Comparison of ENCODE assay signal across 9 cellular contexts in genomic region chr16:28623172-28623711, GRCh38. TPM values are rescaled to one million over a fixed set of nuclear protein-coding genes. Genes with fewer than 3 reads are reported as not detected.
A peak's percentile ranks its signal among the peaks of the same experiment; 100 is the strongest.
DNase-seq lines count a peak whose midpoint lies in the region; ATAC-seq and TF ChIP-seq lines count a peak whose summit lies in the region.
"Had no signal": no experiment of that assay in that cellular context is flagged by ENCODE, and none has a peak within 500 bp of the region (broad histone marks: within the 10 kb centered on the region; RNA-seq: fewer than 3 reads in every experiment).

No MANE protein-coding gene starts in this region.

- DNase-seq in GM23338 (ENCODE audit: low spot score) (peak; percentile 36), NOMO-1 treated with dmso at 0.1 percent for 144 hours (lab: John Stamatoyannopoulos, UW; ENCODE audit: unreplicated experiment) (peak; percentile 31), head of caudate nucleus (peak in 39 of 42 donors; percentile 18 to 77 (median 59)), OCI-M2 (lab: John Stamatoyannopoulos, UW; ENCODE audit: unreplicated experiment) (no peak)
- peak; percentile 41 to 54 (median 47) for DNase-seq in stimulated activated CD4-positive, alpha-beta T cell treated with anti-CD3 and anti-CD28 coated beads, Interleukin-12 subunit alpha, Interleukin-12 subunit beta, amount 100 ng/mL, for 48 hours (ENCODE audit: low read depth in 2 of 3, low spot score in 1 of 3)

- TF ChIP-seq CTCF in GM23338 (conservative IDR thresholded peaks at IDR 0.05; ENCODE audit: low read depth in 2 of 2) = no peak

- H3K27me3 ChIP-seq in GM23338 (ENCODE audit: insufficient read depth) = no peaks in the 10 kb centered on the region

- peaks cover 4% of the 10 kb centered on the region for H3K27me3 Mint-ChIP-seq in GM23338 (ENCODE audit: insufficient read depth, low read depth, poor library complexity)
- H3K27me3 Mint-ChIP-seq in activated T-helper 17 cell treated with anti-CD3 and anti-CD28 coated beads, Interleukin-2, amount 50 U/mL, for 72 hours = no peaks in the 10 kb centered on the region

- H3K27ac Mint-ChIP-seq in GM23338 = no peak overlapping the region
- H3K27ac Mint-ChIP-seq in activated T-helper 17 cell treated with anti-CD3 and anti-CD28 coated beads, Interleukin-2, amount 50 U/mL, for 72 hours = peak overlapping the region; percentile 71

- no peaks in the 10 kb centered on the region for H3K36me3 Mint-ChIP-seq in GM23338 (ENCODE audit: low read depth)
- H3K36me3 Mint-ChIP-seq in activated T-helper 17 cell treated with anti-CD3 and anti-CD28 coated beads, Interleukin-2, amount 50 U/mL, for 72 hours (ENCODE audit: low read depth) = peaks cover 28% of the 10 kb centered on the region

- ATAC-seq in GM23338 = peak; percentile 81
- peak; percentile 90 for ATAC-seq in activated T-helper 17 cell treated with anti-CD3 and anti-CD28 coated beads, Interleukin-2, amount 50 U/mL, for 72 hours (replicated peaks)
- no peak for ATAC-seq in HG03432 (IDR thresholded peaks at IDR 0.05; ENCODE audit: unreplicated experiment)
- no peak for ATAC-seq in GM21381 (IDR thresholded peaks at IDR 0.05; ENCODE audit: unreplicated experiment)

- H3K27ac ChIP-seq in GM23338 (ENCODE audit: low read depth) = no peak overlapping the region

- H3K4me1 Mint-ChIP-seq in GM23338 = peaks cover 13% of the 10 kb centered on the region; the same call in 2 of the 3 replicates
- peaks cover 5% of the 10 kb centered on the region for H3K4me1 Mint-ChIP-seq in activated T-helper 17 cell treated with anti-CD3 and anti-CD28 coated beads, Interleukin-2, amount 50 U/mL, for 72 hours

- H2AFZ ChIP-seq in GM23338 = 0 out of 2 replicates have a peak overlapping the region, but pooled peaks have one; percentile 56

- H3K4me1 ChIP-seq in GM23338 (ENCODE audit: insufficient read depth) = no peaks in the 10 kb centered on the region; the same call in 1 of the 2 replicates

- no peak overlapping the region for H3K4me3 ChIP-seq in GM23338

- no peak overlapping the region for H3K4me2 ChIP-seq in GM23338

- intact Hi-C loops in head of caudate nucleus (cut with DNase I) = no loop called here

- no peaks in the 10 kb centered on the region for H4K20me1 ChIP-seq in GM23338 (replicated peaks; ENCODE audit: insufficient read depth)

- no peaks in the 10 kb centered on the region for H3F3A ChIP-seq in GM23338 (replicated peaks; ENCODE audit: low read depth)

- no peaks in the 10 kb centered on the region for H3K79me2 ChIP-seq in GM23338 (replicated peaks; ENCODE audit: insufficient read depth)

- H3K9me2 ChIP-seq in GM23338 (ENCODE audit: insufficient read depth) = no peaks in the 10 kb centered on the region

- no peaks in the 10 kb centered on the region for H3K36me3 ChIP-seq in GM23338 (ENCODE audit: insufficient read depth)

- H3K9me3 Mint-ChIP-seq in GM23338 = no peaks in the 10 kb centered on the region; the same call in 2 of the 3 replicates
- H3K9me3 Mint-ChIP-seq in activated T-helper 17 cell treated with anti-CD3 and anti-CD28 coated beads, Interleukin-2, amount 50 U/mL, for 72 hours = no peaks in the 10 kb centered on the region

- H3K4me3 Mint-ChIP-seq in GM23338 = peak overlapping the region; percentile 60; the same call in 2 of the 3 replicates
- peak overlapping the region; percentile 80 for H3K4me3 Mint-ChIP-seq in activated T-helper 17 cell treated with anti-CD3 and anti-CD28 coated beads, Interleukin-2, amount 50 U/mL, for 72 hours

TF ChIP-seq in GM23338, 12 proteins besides CTCF, POLR2A, EP300 and RAD21 (continues in another document):
- no peak for TF ChIP-seq STAT1 (IDR thresholded peaks at IDR 0.05; ENCODE audit: unreplicated experiment)
- no peak for TF ChIP-seq EZH2 (IDR thresholded peaks at IDR 0.05; ENCODE audit: low read depth, unreplicated experiment)
- no peak for TF ChIP-seq ZNF114 (CRISPR knock-in tag; IDR thresholded peaks at IDR 0.05)
- TF ChIP-seq, protein P1, sequence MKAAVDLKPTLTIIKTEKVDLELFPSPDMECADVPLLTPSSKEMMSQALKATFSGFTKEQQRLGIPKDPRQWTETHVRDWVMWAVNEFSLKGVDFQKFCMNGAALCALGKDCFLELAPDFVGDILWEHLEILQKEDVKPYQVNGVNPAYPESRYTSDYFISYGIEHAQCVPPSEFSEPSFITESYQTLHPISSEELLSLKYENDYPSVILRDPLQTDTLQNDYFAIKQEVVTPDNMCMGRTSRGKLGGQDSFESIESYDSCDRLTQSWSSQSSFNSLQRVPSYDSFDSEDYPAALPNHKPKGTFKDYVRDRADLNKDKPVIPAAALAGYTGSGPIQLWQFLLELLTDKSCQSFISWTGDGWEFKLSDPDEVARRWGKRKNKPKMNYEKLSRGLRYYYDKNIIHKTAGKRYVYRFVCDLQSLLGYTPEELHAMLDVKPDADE (IDR thresholded peaks at IDR 0.05) = no peak
- TF ChIP-seq ZNF462 (CRISPR knock-in tag; IDR thresholded peaks at IDR 0.05) = no peak
- TF ChIP-seq JUNB (IDR thresholded peaks at IDR 0.05; ENCODE audit: unreplicated experiment) = no peak
- TF ChIP-seq POLR2AphosphoS5 (IDR thresholded peaks at IDR 0.05; ENCODE audit: low read depth) = no peak

RNA-seq across cellular contexts. Expression of gene SULT1A1, which starts 13.4 kb away (rescaled TPM):
- 1.7 and 3.5 TPM in 2 replicates for total RNA-seq in GM23338 (2014; rRNA removed; shearing (Covaris generic))
- polyA plus RNA-seq in GM23338 (2016; fragmentation: Nextera tagmentation; extraction: Ambion mirVana) = 2.2 and 2.4 TPM in 2 replicates
- total RNA-seq in activated T-helper 17 cell treated with anti-CD3 and anti-CD28 coated beads, Interleukin-2, amount 50 U/mL, for 72 hours = 1 to 10 TPM; 5.9 to 7.1 TPM

RNA-seq across cellular contexts. Expression of gene NPIPB8, which starts 14.6 kb away (rescaled TPM):
- total RNA-seq in GM23338 (2014; rRNA removed; shearing (Covaris generic)) = 0.14 TPM in 1 of 2 replicates, not detected in the other
- polyA plus RNA-seq in GM23338 (2016; fragmentation: Nextera tagmentation; extraction: Ambion mirVana) = not detected in 2 replicates
- not detected for total RNA-seq in activated T-helper 17 cell treated with anti-CD3 and anti-CD28 coated beads, Interleukin-2, amount 50 U/mL, for 72 hours
- total RNA-seq: SK-MEL-5 had no signal

RNA-seq across cellular contexts. Expression of gene SULT1A2, which starts 26.4 kb away (rescaled TPM):
- 0.12 and 0.17 TPM in 2 replicates for total RNA-seq in GM23338 (2014; rRNA removed; shearing (Covaris generic))
- 0.34 TPM in 1 of 2 replicates, not detected in the other for polyA plus RNA-seq in GM23338 (2016; fragmentation: Nextera tagmentation; extraction: Ambion mirVana)
- total RNA-seq in activated T-helper 17 cell treated with anti-CD3 and anti-CD28 coated beads, Interleukin-2, amount 50 U/mL, for 72 hours = under 1 TPM in 1 of 2 donors, not detected in 1; 0.48 TPM
- total RNA-seq: SK-MEL-5 had no signal

Comparison
In these comparisons a context has a peak if more than half of its experiments do, and no peak if none do; other contexts are left out.
1. ATAC-seq: peak in GM23338 (single experiment) and activated T-helper 17 cell treated with anti-CD3 and anti-CD28 coated beads, Interleukin-2, amount 50 U/mL, for 72 hours (single experiment); none in HG03432 (single experiment) and GM21381 (single experiment).